Comparison of ENCODE assay signal across 8 cellular contexts in genomic region chr3:179562467-179563297, GRCh38. TPM values are rescaled to one million over a fixed set of nuclear protein-coding genes. Genes with fewer than 3 reads are reported as not detected.
DNase-seq lines count a peak whose midpoint lies in the region; TF ChIP-seq lines count a peak whose summit lies in the region.

Gene ACTL6A (plus strand): TSS chr3:179562926. CDS start chr3:179563093, 167 bp downstream.

- no peaks in the 10 kb centered on the region for H3K27me3 Mint-ChIP-seq in H9 (ENCODE audit: low read depth)
- H3K27me3 Mint-ChIP-seq in nephron (ENCODE audit: low read depth): no peaks in the 10 kb centered on the region
- peaks cover 7% of the 10 kb centered on the region for H3K27me3 Mint-ChIP-seq in stimulated activated naive CD8-positive, alpha-beta T cell treated with anti-CD3 and anti-CD28 coated beads, Interleukin-15, Interleukin-2, amounts not matched to agents 100 ng/mL and 50 ng/mL, for 24 hours

- no peak within 1 kb of the TSS for H2BK120ac ChIP-seq in H9 (ENCODE audit: low read depth, low read length, poor library complexity, severe bottlenecking)

- WGBS in H9 (ENCODE audit: extremely low coverage, insufficient read length, low lambda C conversion rate): no CpG with 5 or more reads among the region's 65 CpGs

- H2AK5ac ChIP-seq in H9 (ENCODE audit: insufficient read length, low read length): no peak within 1 kb of the TSS

- H3K36me3 Mint-ChIP-seq in H9 (ENCODE audit: insufficient read depth in 1 of 3, low read depth in 3 of 3) (no peaks in the 10 kb centered on the region), nephron (ENCODE audit: low read depth) (no peaks in the 10 kb centered on the region)
- H3K36me3 Mint-ChIP-seq in stimulated activated naive CD8-positive, alpha-beta T cell treated with anti-CD3 and anti-CD28 coated beads, Interleukin-15, Interleukin-2, amounts not matched to agents 100 ng/mL and 50 ng/mL, for 24 hours (ENCODE audit: low read depth): no peaks in the 10 kb centered on the region

- peak; percentile 100 for DNase-seq in ELR (ENCODE audit: low read depth)
- DNase-seq in H9: peak; percentile 100
- peak; percentile 100 for DNase-seq in MG63
- DNase-seq in SHP77 treated with DMSO at 0.1 percent for 48 hours (lab: John Stamatoyannopoulos, UW): peak; percentile 97
- DNase-seq in activated effector memory CD4-positive, alpha-beta T cell treated with anti-CD3 and anti-CD28 coated beads, Interleukin-2, amount 50 U/mL, for 16 hours: peak; percentile 100
- peak; percentile 99 for DNase-seq in fibroblast of the aortic adventitia (ENCODE audit: low read depth)

- H2AFZ ChIP-seq in H9 (ENCODE audit: low read length): no peak within 1 kb of the TSS

- H3K4me3 Mint-ChIP-seq in H9: peak within 1 kb of the TSS; percentile 95 to 98
- H3K4me3 Mint-ChIP-seq in nephron: peak within 1 kb of the TSS; percentile 95 to 98 (median 97)
- peak within 1 kb of the TSS; percentile 98 for H3K4me3 Mint-ChIP-seq in stimulated activated naive CD8-positive, alpha-beta T cell treated with anti-CD3 and anti-CD28 coated beads, Interleukin-15, Interleukin-2, amounts not matched to agents 100 ng/mL and 50 ng/mL, for 24 hours

- H3K18ac ChIP-seq in H9 (ENCODE audit: insufficient read length, low read depth, low read length): peak within 1 kb of the TSS; percentile 96

- H3K27me3 ChIP-seq in H9 (ENCODE audit: insufficient read depth, low read length): no peaks in the 10 kb centered on the region
- no peaks in the 10 kb centered on the region for H3K27me3 ChIP-seq in MG63

- no peaks in the 10 kb centered on the region for H3K9me3 ChIP-seq in H9 (ENCODE audit: control insufficient read depth, low read depth, low read length)
- no peaks in the 10 kb centered on the region for H3K9me3 ChIP-seq in MG63

- H2BK12ac ChIP-seq in H9 (ENCODE audit: insufficient read length, low read depth, low read length): no peak within 1 kb of the TSS

- H3T11ph ChIP-seq in H9 (ENCODE audit: low read length): no peak within 1 kb of the TSS

- peak within 1 kb of the TSS; percentile 75 for H3K4me2 ChIP-seq in H9 (ENCODE audit: insufficient read depth, insufficient read length, low read length)

- H4K8ac ChIP-seq in H9 (replicated peaks; ENCODE audit: insufficient read length, low read depth, low read length): no peak within 1 kb of the TSS

- H3K14ac ChIP-seq in H9 (ENCODE audit: insufficient read depth, low read length): peak within 1 kb of the TSS; percentile 99

- peak within 1 kb of the TSS; percentile 72 for H3K4me3 ChIP-seq in MG63
- peak within 1 kb of the TSS; percentile 88 for H3K4me3 ChIP-seq in fibroblast of the aortic adventitia (ENCODE audit: low read depth, low read length)

- peak within 1 kb of the TSS; percentile 98 for H3K9ac ChIP-seq in H9 (ENCODE audit: extremely low read depth, insufficient read length, low read length)

- peaks cover 12% of the 10 kb centered on the region; the same call in 1 of the 2 replicates for H3K79me2 ChIP-seq in H9 (ENCODE audit: insufficient read depth, low read length)

- H2BK20ac ChIP-seq in H9 (ENCODE audit: low read depth, low read length, poor library complexity, severe bottlenecking): no peak within 1 kb of the TSS

- no peak within 1 kb of the TSS for H2BK15ac ChIP-seq in H9 (ENCODE audit: low read depth, low read length)

- no peak within 1 kb of the TSS for H4K91ac ChIP-seq in H9 (ENCODE audit: insufficient read length, low read depth, low read length)

- H3K27ac ChIP-seq in H9 (ENCODE audit: insufficient read length, low read depth, low read length): peak within 1 kb of the TSS; percentile 31

- no peak for TF ChIP-seq CTCF in H9 (conservative IDR thresholded peaks at IDR 0.05)
- TF ChIP-seq CTCF in fibroblast of the aortic adventitia (IDR thresholded peaks at IDR 0.05; ENCODE audit: insufficient read depth, low read length): no peak
- no peak for TF ChIP-seq CTCF in nephron (IDR thresholded peaks at IDR 0.05; ENCODE audit: unreplicated experiment in 3 of 3)

- no peak within 1 kb of the TSS for H2BK5ac ChIP-seq in H9 (ENCODE audit: insufficient read length, low read length)

- H3K27ac Mint-ChIP-seq in H9: peak within 1 kb of the TSS; percentile 99
- H3K27ac Mint-ChIP-seq in nephron: peak within 1 kb of the TSS; percentile 95 to 99 (median 98)
- H3K27ac Mint-ChIP-seq in stimulated activated naive CD8-positive, alpha-beta T cell treated with anti-CD3 and anti-CD28 coated beads, Interleukin-15, Interleukin-2, amounts not matched to agents 100 ng/mL and 50 ng/mL, for 24 hours: peak within 1 kb of the TSS; percentile 99

- H3K4ac ChIP-seq in H9 (ENCODE audit: low read depth, low read length): no peak within 1 kb of the TSS

- no peaks in the 10 kb centered on the region for H3K4me1 ChIP-seq in H9 (ENCODE audit: insufficient read depth, low read length)

- no peaks in the 10 kb centered on the region for H3K36me3 ChIP-seq in MG63

- no peak within 1 kb of the TSS for H4K5ac ChIP-seq in H9 (ENCODE audit: insufficient read length, low read depth, low read length)

- no peaks in the 10 kb centered on the region for H4K20me1 ChIP-seq in H9 (ENCODE audit: control insufficient read depth, insufficient read depth, insufficient read length)

- peaks cover 14% of the 10 kb centered on the region for H3K79me1 ChIP-seq in H9 (ENCODE audit: insufficient read depth, low read depth, low read length, poor library complexity, severe bottlenecking)

- H3K4me1 Mint-ChIP-seq in H9 (peaks cover 5 to 8% of the 10 kb centered on the region in 2 experiments), nephron (peaks cover 8% of the 10 kb centered on the region)
- peaks cover 34% of the 10 kb centered on the region for H3K4me1 Mint-ChIP-seq in stimulated activated naive CD8-positive, alpha-beta T cell treated with anti-CD3 and anti-CD28 coated beads, Interleukin-15, Interleukin-2, amounts not matched to agents 100 ng/mL and 50 ng/mL, for 24 hours (ENCODE audit: low read depth)

- no peak within 1 kb of the TSS for H3K23ac ChIP-seq in H9 (ENCODE audit: insufficient read length, low read depth, low read length)

- no peaks in the 10 kb centered on the region for H3K9me3 Mint-ChIP-seq in H9
- no peaks in the 10 kb centered on the region for H3K9me3 Mint-ChIP-seq in nephron
- H3K9me3 Mint-ChIP-seq in stimulated activated naive CD8-positive, alpha-beta T cell treated with anti-CD3 and anti-CD28 coated beads, Interleukin-15, Interleukin-2, amounts not matched to agents 100 ng/mL and 50 ng/mL, for 24 hours: no peaks in the 10 kb centered on the region

- peaks cover 5% of the 10 kb centered on the region for H3K23me2 ChIP-seq in H9 (ENCODE audit: insufficient read length, low read depth, low read length, poor library complexity, severe bottlenecking)

- H3K56ac ChIP-seq in H9 (ENCODE audit: insufficient read length, low read depth, low read length): no peak within 1 kb of the TSS

RNA-seq across cellular contexts. Expression of gene ACTL6A, which starts in this region (rescaled TPM):
- 74.5 and 83.2 TPM in 2 replicates for total RNA-seq in H9 (2021)
- 152 and 159 TPM in 2 replicates for total RNA-seq in MG63 (2014; rRNA removed; shearing (Covaris generic); ENCODE audit: low replicate concordance)
- 72.8 and 154 TPM in 2 replicates for total RNA-seq in fibroblast of the aortic adventitia (ENCODE audit: low replicate concordance)

Comparison
In these comparisons a context has a peak if more than half of its experiments do, and no peak if none do; other contexts are left out.
1. Peak in every context shown above with its lines: DNase-seq, H3K4me3 ChIP-seq and H3K27ac ChIP-seq.